In the genomic region with DNA sequence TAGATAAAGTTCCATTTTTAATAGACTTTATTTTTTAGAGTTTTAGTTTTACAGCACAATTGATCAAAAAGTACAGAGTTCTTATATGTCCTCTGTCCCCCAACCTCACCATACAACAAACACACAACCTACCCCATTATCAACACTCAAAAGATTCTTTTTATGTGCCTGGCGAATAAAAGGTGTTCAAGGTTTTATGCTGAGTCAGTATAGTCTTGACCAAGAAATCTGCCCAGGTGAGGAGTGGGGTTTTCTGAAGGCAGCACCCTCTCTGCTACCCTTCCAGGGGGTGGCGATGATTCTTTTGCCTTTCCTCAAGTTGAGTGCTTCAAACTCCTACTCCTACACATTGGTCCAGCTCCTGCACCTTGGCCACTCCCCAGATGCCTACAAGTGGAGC, we compare ENCODE assay signal across 8 cellular contexts.
"Had no signal": no experiment of that assay in that cellular context is flagged by ENCODE, and none has a peak within 500 bp of the region (broad histone marks: within the 10 kb centered on the region; RNA-seq: fewer than 3 reads in every experiment).

No MANE protein-coding gene starts in this region.

- DNase-seq: GM23248, GOT3, H9, HCEC 1CT, KBM-7 had no signal

- H3K4me3 ChIP-seq: GM23248 had no signal

- H3K9ac ChIP-seq: GM23248, KMS-11 had no signal

- FAIRE-seq: H54, HTR-8/SVneo had no signal

- H3K4me2 ChIP-seq: KMS-11 had no signal

- H2AFZ ChIP-seq: GM23248 had no signal

- H3K27ac ChIP-seq: GM23248, KMS-11 had no signal
